In genomic region chr11:28616160-28616559, GRCh38 we compare ENCODE assay signal across 2 cellular contexts.
TF ChIP-seq lines count a peak whose summit lies in the region.

No MANE protein-coding gene starts in this region.

TF ChIP-seq in HepG2, 621 proteins besides CTCF, POLR2A, EP300 and RAD21:
- TF ChIP-seq ZNF367 (CRISPR knock-in tag; IDR thresholded peaks at IDR 0.05; ENCODE audit: borderline replicate concordance) (no peak), MTA3 (CRISPR knock-in tag; IDR thresholded peaks at IDR 0.05) (no peak), MNT (IDR thresholded peaks at IDR 0.05) (peak; percentile 96)

TF ChIP-seq in IMR-90, 13 proteins besides CTCF, POLR2A, EP300 and RAD21:
- TF ChIP-seq RFX5 (IDR thresholded peaks at IDR 0.05; ENCODE audit: low read depth, low read length) (no peak), NFE2L2 (IDR thresholded peaks at IDR 0.05; ENCODE audit: low read depth, low read length) (no peak), SMC3 (IDR thresholded peaks at IDR 0.05; ENCODE audit: low read depth, low read length) (no peak), RCOR1 (IDR thresholded peaks at IDR 0.05; ENCODE audit: insufficient replicate concordance, low read length) (no peak), USF2 (IDR thresholded peaks at IDR 0.05; ENCODE audit: low read depth, low read length) (no peak), MAZ (IDR thresholded peaks at IDR 0.05; ENCODE audit: borderline replicate concordance, low read depth, low read length) (no peak), MXI1 (IDR thresholded peaks at IDR 0.05; ENCODE audit: borderline replicate concordance, low read depth, low read length) (no peak), CHD1 (IDR thresholded peaks at IDR 0.05; ENCODE audit: low read depth, low read length) (no peak), ELK1 (IDR thresholded peaks at IDR 0.05; ENCODE audit: borderline replicate concordance, low read depth, low read length) (no peak), CEBPB (IDR thresholded peaks at IDR 0.05; ENCODE audit: low read depth, low read length) (no peak), MAFK (IDR thresholded peaks at IDR 0.05; ENCODE audit: low read depth, low read length) (no peak), FOS (IDR thresholded peaks at IDR 0.05; ENCODE audit: low read depth, low read length) (no peak), BHLHE40 (IDR thresholded peaks at IDR 0.05; ENCODE audit: low read depth, low read length) (no peak)
